25 cellular contexts compared by ENCODE assay signal in the genomic region with DNA sequence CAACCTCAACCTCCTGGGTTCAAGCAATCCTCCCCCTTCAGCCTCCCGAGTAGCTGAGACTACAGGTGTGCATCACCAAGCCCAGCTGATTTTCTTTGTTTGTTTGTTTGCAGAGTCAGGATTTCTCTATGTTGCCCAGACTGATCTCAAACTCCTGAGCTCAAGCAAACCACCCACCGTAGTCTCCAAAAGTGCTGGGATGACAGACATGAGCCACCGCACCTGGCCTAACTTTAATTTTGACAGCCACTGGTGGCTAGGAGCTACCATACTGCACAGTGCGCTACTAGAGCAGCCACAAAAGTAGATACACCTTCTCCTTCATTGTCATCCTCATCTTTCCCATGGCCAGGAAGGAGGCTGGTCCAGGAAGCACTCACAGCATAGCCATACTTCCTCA. TPM values are rescaled to one million over a fixed set of nuclear protein-coding genes. Genes with fewer than 3 reads are reported as not detected.
"Had no signal": no experiment of that assay in that cellular context is flagged by ENCODE, and none has a peak within 500 bp of the region (broad histone marks: within the 10 kb centered on the region; RNA-seq: fewer than 3 reads in every experiment).

No MANE protein-coding gene starts in this region.

- H2AFZ ChIP-seq: parathyroid adenoma had no signal

- H3K36me3 ChIP-seq: ovary, right lobe of liver, sigmoid colon, stomach, thoracic aorta, thyroid gland, tibial nerve, upper lobe of left lung, vagina had no signal

- H3K27ac ChIP-seq: ovary, parathyroid adenoma, psoas muscle, right lobe of liver, sigmoid colon, stomach, thoracic aorta, thyroid gland, tibial nerve, upper lobe of left lung, vagina had no signal

- H3K4me3 ChIP-seq: ovary, psoas muscle, right lobe of liver, sigmoid colon, stomach, thoracic aorta, thyroid gland, tibial nerve, upper lobe of left lung, vagina had no signal

- H3K79me2 ChIP-seq: parathyroid adenoma had no signal

- H3K9ac ChIP-seq: parathyroid adenoma had no signal

- H3K9me3 ChIP-seq: ovary, psoas muscle, right lobe of liver, sigmoid colon, stomach, thoracic aorta, thyroid gland, tibial nerve, upper lobe of left lung, vagina had no signal

- H3K27me3 ChIP-seq: ovary, right lobe of liver, thyroid gland, vagina had no signal

- DNase-seq: naive thymus-derived CD4-positive, alpha-beta T cell; natural killer cell; occipital lobe; ovary; psoas muscle; right cardiac atrium; right lobe of liver; sigmoid colon; small intestine; stimulated activated CD4-positive, alpha-beta T cell treated with anti-CD3 and anti-CD28 coated beads, Interleukin-15, amount 100 ng/mL, for 24 hours; stimulated activated CD4-positive, alpha-beta T cell treated with anti-CD3 and anti-CD28 coated beads, Interleukin-2, amount 100 ng/mL, for 24 hours; stimulated activated CD4-positive, alpha-beta T cell treated with anti-CD3 and anti-CD28 coated beads, Interleukin-2, amount 100 ng/mL, for 48 hours; stimulated activated CD4-positive, alpha-beta T cell treated with anti-CD3 and anti-CD28 coated beads, Interleukin-4, amount 100 ng/mL, for 24 hours; stimulated activated naive B cell treated with anti-CD40 and anti-IgM and Interleukin-4, amounts not matched to agents 10 μg/mL and 1 μg/mL and 100 μg/mL, for 72 hours; stimulated activated naive CD4-positive, alpha-beta T cell treated with Interleukin-2 at 50 U/mL for 16 hours; stomach; thyroid gland; trophoblast cell; upper lobe of left lung had no signal

- H3K4me1 ChIP-seq: parathyroid adenoma, psoas muscle, sigmoid colon, vagina had no signal

RNA-seq across cellular contexts. Expression of a gene that starts 31.2 kb away (rescaled TPM):
- total RNA-seq: occipital lobe, osteoblast, sigmoid colon, thoracic aorta had no signal
- polyA plus RNA-seq: neural cell had no signal
